16 cellular contexts compared by ENCODE assay signal in genomic region chr5:130400091-130400490, GRCh38.
DNase-seq lines count a peak whose midpoint lies in the region; ATAC-seq and TF ChIP-seq lines count a peak whose summit lies in the region.
"Had no signal": no experiment of that assay in that cellular context is flagged by ENCODE, and none has a peak within 500 bp of the region (broad histone marks: within the 10 kb centered on the region; RNA-seq: fewer than 3 reads in every experiment).

No MANE protein-coding gene starts in this region.

- no peak overlapping the region for H3K14ac ChIP-seq in trophoblast cell (ENCODE audit: low read length)

- H3K79me2 ChIP-seq in trophoblast cell (ENCODE audit: control insufficient read depth, insufficient read depth, low read length, poor library complexity), result no peaks in the 10 kb centered on the region

- H3K79me1 ChIP-seq in trophoblast cell (ENCODE audit: low read length), result no peaks in the 10 kb centered on the region

- no peak overlapping the region for H2AFZ ChIP-seq in trophoblast cell (ENCODE audit: insufficient read depth, low read length, poor library complexity)

- no peaks in the 10 kb centered on the region for H3K9me3 ChIP-seq in trophoblast cell (ENCODE audit: insufficient read depth, low read depth, low read length)
- H3K9me3 ChIP-seq in esophagus squamous epithelium, result no peaks in the 10 kb centered on the region
- no peaks in the 10 kb centered on the region for H3K9me3 ChIP-seq in adrenal gland (replicated peaks in 1 of 3)
- H3K9me3 ChIP-seq: esophagus muscularis mucosa, right atrium auricular region, stomach had no signal

- H3K4me2 ChIP-seq in trophoblast cell (ENCODE audit: low read length), result no peak overlapping the region

- H3K4ac ChIP-seq in trophoblast cell (ENCODE audit: low read depth, low read length), result no peak overlapping the region

- H3K4me1 ChIP-seq in trophoblast cell (ENCODE audit: control insufficient read depth in 1 of 2, insufficient read depth in 2 of 2, low read length in 2 of 2), result no peaks in the 10 kb centered on the region
- no peaks in the 10 kb centered on the region for H3K4me1 ChIP-seq in esophagus squamous epithelium
- no peaks in the 10 kb centered on the region for H3K4me1 ChIP-seq in adrenal gland (replicated peaks in 1 of 2)
- H3K4me1 ChIP-seq: esophagus muscularis mucosa, right atrium auricular region, stomach had no signal

- no peak overlapping the region for H3K9ac ChIP-seq in trophoblast cell (ENCODE audit: low read length)

- no peak overlapping the region for H3K27ac ChIP-seq in trophoblast cell (ENCODE audit: low read depth, low read length)
- no peak overlapping the region for H3K27ac ChIP-seq in esophagus squamous epithelium
- no peak overlapping the region for H3K27ac ChIP-seq in adrenal gland
- H3K27ac ChIP-seq: esophagus muscularis mucosa, right atrium auricular region, stomach had no signal

- H3K23ac ChIP-seq in trophoblast cell (ENCODE audit: low read length), result no peak overlapping the region

- TF ChIP-seq CTCF in fibroblast of mammary gland (conservative IDR thresholded peaks at IDR 0.05; ENCODE audit: control insufficient read depth, insufficient read depth, low read depth, low read length) (no peak), esophagus squamous epithelium (IDR thresholded peaks at IDR 0.05) (no peak), adrenal gland (IDR thresholded peaks at IDR 0.05) (no peak)

- H4K8ac ChIP-seq in trophoblast cell (ENCODE audit: low read depth, low read length), result no peak overlapping the region

- H3K36me3 ChIP-seq in trophoblast cell (ENCODE audit: control insufficient read depth in 1 of 2, insufficient read depth in 2 of 2, low read length in 2 of 2) (no peaks in the 10 kb centered on the region), esophagus squamous epithelium (no peaks in the 10 kb centered on the region), adrenal gland (replicated peaks in 1 of 2) (no peaks in the 10 kb centered on the region)
- H3K36me3 ChIP-seq: esophagus muscularis mucosa, right atrium auricular region, stomach had no signal

- no peak overlapping the region for H2BK5ac ChIP-seq in trophoblast cell (ENCODE audit: low read depth, low read length, poor library complexity)

- H3K4me3 ChIP-seq in fibroblast of mammary gland (ENCODE audit: control insufficient read depth, low read depth, low read length) (no peak overlapping the region), trophoblast cell (ENCODE audit: low read depth, low read length) (no peak overlapping the region), esophagus squamous epithelium (no peak overlapping the region), adrenal gland (no peak overlapping the region)
- H3K4me3 ChIP-seq: esophagus muscularis mucosa, right atrium auricular region, stomach had no signal

- no peak for TF ChIP-seq POLR2A in esophagus squamous epithelium (IDR thresholded peaks at IDR 0.05)
- no peak for TF ChIP-seq POLR2A in adrenal gland (IDR thresholded peaks at IDR 0.05)

- no peak overlapping the region for H2BK120ac ChIP-seq in trophoblast cell (ENCODE audit: insufficient read depth, low read length, poor library complexity)

- no peak for ATAC-seq in HG03045 (IDR thresholded peaks at IDR 0.05; ENCODE audit: unreplicated experiment)
- ATAC-seq: activated CD8-positive, alpha-beta memory T cell treated with anti-CD3 and anti-CD28 coated beads, Interleukin-2, amount 10 ng/mL, durations not matched to agents 7 days and 5 days had no signal

- H3K27me3 ChIP-seq in trophoblast cell (ENCODE audit: insufficient read depth, low read length), result no peaks in the 10 kb centered on the region
- H3K27me3 ChIP-seq in esophagus squamous epithelium, result no peaks in the 10 kb centered on the region
- no peaks in the 10 kb centered on the region for H3K27me3 ChIP-seq in adrenal gland
- H3K27me3 ChIP-seq: esophagus muscularis mucosa, right atrium auricular region, stomach had no signal

- H3K18ac ChIP-seq in trophoblast cell (ENCODE audit: low read length), result no peak overlapping the region

- no peak overlapping the region for H4K91ac ChIP-seq in trophoblast cell (ENCODE audit: low read depth, low read length)

- H2AK5ac ChIP-seq in trophoblast cell (ENCODE audit: low read length), result no peak overlapping the region

- no peak overlapping the region for H4K12ac ChIP-seq in trophoblast cell (ENCODE audit: low read depth, low read length)

- DNase-seq in EH (ENCODE audit: low read depth), result peak; percentile 46
- peak; percentile 14 for DNase-seq in RPMI7951 (ENCODE audit: low read depth)
- peak; percentile 36 for DNase-seq in fibroblast of mammary gland (ENCODE audit: low read depth)
- DNase-seq in trophoblast cell, result peak; percentile 11 to 62
- DNase-seq in esophagus squamous epithelium (lab: John Stamatoyannopoulos, UW), result no peak
- DNase-seq in adrenal gland, result no peak
- DNase-seq in DMS 273 (lab: John Stamatoyannopoulos, UW; ENCODE audit: unreplicated experiment), result no peak
- DNase-seq: activated CD8-positive, alpha-beta memory T cell treated with anti-CD3 and anti-CD28 coated beads, Interleukin-2, amount 10 ng/mL, durations not matched to agents 7 days and 5 days; activated naive CD4-positive, alpha-beta T cell treated with anti-CD3 and anti-CD28 coated beads, Interleukin-2, amount 10 ng/mL, durations not matched to agents 7 days and 5 days; CD4-positive, CD25-positive, alpha-beta regulatory T cell; H9; NCI-H2171; stomach had no signal

- H2BK12ac ChIP-seq in trophoblast cell (ENCODE audit: low read length), result no peak overlapping the region

- intact Hi-C loops in esophagus squamous epithelium (cut with DNase I) (no loop called here), adrenal gland (cut with DNase I) (no loop called here)

Comparison
In these comparisons a context has a peak if more than half of its experiments do, and no peak if none do; other contexts are left out.
1. DNase-seq: peak in EH (single experiment), RPMI7951 (single experiment), fibroblast of mammary gland (single experiment) and trophoblast cell (2 of 2); none in esophagus squamous epithelium (single experiment), adrenal gland (0 of 7) and DMS 273 (single experiment).